ENCODE assay signal across 10 cellular contexts in the genomic region with DNA sequence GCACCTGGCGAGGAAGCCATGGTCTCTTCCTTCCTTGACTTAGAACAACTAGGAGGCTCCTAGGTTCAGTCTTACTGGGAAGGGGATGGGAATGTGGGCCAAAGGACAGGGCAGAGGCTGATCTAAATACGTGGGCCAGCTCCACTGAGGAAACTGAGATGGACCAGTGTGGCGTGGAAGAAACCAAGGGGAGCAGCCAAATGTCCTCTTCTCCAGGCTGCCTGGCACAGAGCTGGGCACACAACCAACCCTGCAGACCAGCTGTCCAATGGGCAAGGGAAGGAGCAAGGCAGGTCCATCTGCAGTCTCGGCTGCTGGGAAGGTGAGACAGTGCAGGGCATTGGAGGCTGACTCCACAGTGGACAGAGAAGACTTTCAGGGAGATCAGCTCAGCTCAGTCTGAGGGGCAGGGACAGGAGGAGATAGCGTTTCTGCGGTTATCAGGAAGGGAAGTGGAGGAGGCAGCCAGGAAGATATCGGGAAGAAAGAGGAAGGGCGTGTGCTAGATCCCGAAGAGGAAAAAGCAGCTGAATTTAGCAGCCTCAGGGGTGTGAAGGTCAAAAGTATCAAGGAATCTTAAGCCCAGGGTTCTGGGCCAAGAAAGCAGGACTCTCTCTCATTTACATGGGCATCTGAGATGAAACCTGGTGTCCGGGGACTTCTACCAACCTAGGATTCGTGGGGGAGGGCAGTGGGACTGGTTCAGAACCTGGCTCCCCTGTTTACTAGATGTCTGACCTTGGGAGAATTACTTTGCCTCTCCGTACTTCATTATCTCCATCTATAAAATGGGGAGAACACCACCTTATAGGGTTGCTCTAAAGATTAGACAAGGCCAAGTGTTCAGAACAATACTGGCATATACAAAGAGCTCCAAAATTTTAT. TPM values are rescaled to one million over a fixed set of nuclear protein-coding genes. Genes with fewer than 3 reads are reported as not detected.
DNase-seq lines count a peak whose midpoint lies in the region; ATAC-seq, FAIRE-seq and TF ChIP-seq lines count a peak whose summit lies in the region.
"Had no signal": no experiment of that assay in that cellular context is flagged by ENCODE, and none has a peak within 500 bp of the region (broad histone marks: within the 10 kb centered on the region; RNA-seq: fewer than 3 reads in every experiment).

No MANE protein-coding gene starts in this region.

- DNase-seq in activated naive CD8-positive, alpha-beta T cell treated with anti-CD3 and anti-CD28 coated beads for 36 hours, result no peak
- no peak for DNase-seq in central memory CD8-positive, alpha-beta T cell (ENCODE audit: low spot score in 2 of 2)
- DNase-seq in mucosa of descending colon (peak in 2 of 3 donors; percentile 15 to 46), upper lobe of right lung (no peak), ecto neural progenitor cell (ENCODE audit: low spot score) (no peak), KG1 (lab: John Stamatoyannopoulos, UW) (no peak), H54 (ENCODE audit: insufficient read length, low spot score) (no peak)
- DNase-seq: activated T-cell treated with anti-CD3 and anti-CD28 coated beads for 4 hours had no signal

- H3K4me3 ChIP-seq in mucosa of descending colon, result no peak overlapping the region
- H3K4me3 ChIP-seq in upper lobe of right lung, result peak overlapping the region; percentile 68

- H3K4me1 ChIP-seq in mucosa of descending colon (ENCODE audit: low read depth) (peaks cover 38% of the 10 kb centered on the region), upper lobe of right lung (peaks cover 64% of the 10 kb centered on the region)

- H3K27me3 Mint-ChIP-seq in activated naive CD8-positive, alpha-beta T cell, result peaks cover 8% of the 10 kb centered on the region
- H3K27me3 Mint-ChIP-seq in activated naive CD8-positive, alpha-beta T cell treated with anti-CD3 and anti-CD28 coated beads for 36 hours, result peaks cover 18% of the 10 kb centered on the region
- H3K27me3 Mint-ChIP-seq in central memory CD8-positive, alpha-beta T cell, result no peaks in the 10 kb centered on the region

- TF ChIP-seq POLR2A in H54 (IDR thresholded peaks at IDR 0.05; ENCODE audit: low read depth, low read length), result no peak

- no peaks in the 10 kb centered on the region for H3K9me3 Mint-ChIP-seq in activated naive CD8-positive, alpha-beta T cell (ENCODE audit: low read depth)
- H3K9me3 Mint-ChIP-seq in activated naive CD8-positive, alpha-beta T cell treated with anti-CD3 and anti-CD28 coated beads for 36 hours, result no peaks in the 10 kb centered on the region
- H3K9me3 Mint-ChIP-seq in central memory CD8-positive, alpha-beta T cell, result no peaks in the 10 kb centered on the region

- intact Hi-C loops in mucosa of descending colon (cut with DNase I, micrococcal nuclease), result no loop called here
- intact Hi-C loops in upper lobe of right lung (cut with DNase I), result no loop called here

- FAIRE-seq in H54 (lab: Jason Lieb, UNC), result no peak

- ATAC-seq in central memory CD8-positive, alpha-beta T cell (replicated peaks; ENCODE audit: extremely low read depth, poor library complexity, severe bottlenecking), result no peak
- ATAC-seq in mucosa of descending colon (no peak), upper lobe of right lung (no peak)

- peaks cover 27% of the 10 kb centered on the region for H3K4me1 Mint-ChIP-seq in activated naive CD8-positive, alpha-beta T cell (ENCODE audit: low read depth)
- H3K4me1 Mint-ChIP-seq in activated naive CD8-positive, alpha-beta T cell treated with anti-CD3 and anti-CD28 coated beads for 36 hours, result peaks cover 25% of the 10 kb centered on the region
- peaks cover 43% of the 10 kb centered on the region for H3K4me1 Mint-ChIP-seq in central memory CD8-positive, alpha-beta T cell

- H3K9me3 ChIP-seq in mucosa of descending colon (no peaks in the 10 kb centered on the region), upper lobe of right lung (no peaks in the 10 kb centered on the region)

- no peaks in the 10 kb centered on the region for H3K36me3 Mint-ChIP-seq in activated naive CD8-positive, alpha-beta T cell
- H3K36me3 Mint-ChIP-seq in activated naive CD8-positive, alpha-beta T cell treated with anti-CD3 and anti-CD28 coated beads for 36 hours, result no peaks in the 10 kb centered on the region
- peaks cover 10% of the 10 kb centered on the region for H3K36me3 Mint-ChIP-seq in central memory CD8-positive, alpha-beta T cell (ENCODE audit: insufficient read depth)

- H3K4me3 Mint-ChIP-seq in activated naive CD8-positive, alpha-beta T cell, result peak overlapping the region; percentile 42
- H3K4me3 Mint-ChIP-seq in activated naive CD8-positive, alpha-beta T cell treated with anti-CD3 and anti-CD28 coated beads for 36 hours, result no peak overlapping the region
- peak overlapping the region; percentile 37 for H3K4me3 Mint-ChIP-seq in central memory CD8-positive, alpha-beta T cell

- H3K27ac Mint-ChIP-seq in activated naive CD8-positive, alpha-beta T cell, result peak overlapping the region; percentile 10
- no peak overlapping the region for H3K27ac Mint-ChIP-seq in activated naive CD8-positive, alpha-beta T cell treated with anti-CD3 and anti-CD28 coated beads for 36 hours
- peak overlapping the region; percentile 88 for H3K27ac Mint-ChIP-seq in central memory CD8-positive, alpha-beta T cell (ENCODE audit: low read depth)

- H3K27ac ChIP-seq in upper lobe of right lung, result peak overlapping the region; percentile 92
- H3K27ac ChIP-seq: C4-2B had no signal

- H3K36me3 ChIP-seq in mucosa of descending colon (ENCODE audit: low read depth) (no peaks in the 10 kb centered on the region), upper lobe of right lung (peaks cover 15% of the 10 kb centered on the region)

- TF ChIP-seq CTCF in mucosa of descending colon (IDR thresholded peaks at IDR 0.05), result no peak
- no peak for TF ChIP-seq CTCF in upper lobe of right lung (IDR thresholded peaks at IDR 0.05)

- H3K27me3 ChIP-seq in upper lobe of right lung, result no peaks in the 10 kb centered on the region

RNA-seq across cellular contexts. Expression of a gene that starts 1.8 kb away (rescaled TPM):
- 1 to 10 TPM; 1.2 to 1.3 TPM for total RNA-seq in activated naive CD8-positive, alpha-beta T cell treated with anti-CD3 and anti-CD28 coated beads for 36 hours
- total RNA-seq in mucosa of descending colon (10 to 100 TPM in 1 of 3 donors, 1 to 10 TPM in 2; 3.7 to 17.2 (median 8.3) TPM), upper lobe of right lung (99.1 TPM)

Comparison
In these comparisons a context has a peak if more than half of its experiments do, and no peak if none do; other contexts are left out.
1. DNase-seq: peak in mucosa of descending colon (2 of 3); none in activated naive CD8-positive, alpha-beta T cell treated with anti-CD3 and anti-CD28 coated beads for 36 hours (single experiment), central memory CD8-positive, alpha-beta T cell (0 of 2), upper lobe of right lung (single experiment), ecto neural progenitor cell (single experiment), KG1 (single experiment) and H54 (single experiment).